In the genomic region with DNA sequence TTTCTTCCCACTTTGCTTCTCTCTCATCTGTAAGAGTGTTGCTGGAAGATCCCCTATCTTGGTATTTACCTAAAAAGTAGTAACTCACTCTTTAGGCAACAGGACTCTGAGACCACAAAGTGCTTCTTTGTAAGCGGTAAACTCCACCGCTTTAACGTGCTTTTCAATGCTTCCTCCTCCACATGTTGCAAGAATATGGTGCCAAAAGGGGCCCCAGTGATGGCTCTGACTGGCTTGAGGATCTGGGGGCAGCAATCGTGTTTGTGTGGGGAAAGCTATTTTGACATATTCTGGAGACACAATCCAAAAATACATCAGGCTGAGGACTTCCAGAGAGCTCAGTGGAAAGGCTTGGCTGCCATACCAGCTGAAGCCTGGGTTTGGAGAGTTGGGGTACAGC, we compare ENCODE assay signal across 11 cellular contexts. TPM values are rescaled to one million over a fixed set of nuclear protein-coding genes. Genes with fewer than 3 reads are reported as not detected.
A peak's percentile ranks its signal among the peaks of the same experiment; 100 is the strongest.
DNase-seq lines count a peak whose midpoint lies in the region; ATAC-seq and TF ChIP-seq lines count a peak whose summit lies in the region.
"Had no signal": no experiment of that assay in that cellular context is flagged by ENCODE, and none has a peak within 500 bp of the region (broad histone marks: within the 10 kb centered on the region; RNA-seq: fewer than 3 reads in every experiment).

No MANE protein-coding gene starts in this region.

- no peak overlapping the region for H3K9ac ChIP-seq in endodermal cell (ENCODE audit: extremely low read depth, low read length, poor library complexity, severe bottlenecking)

- intact Hi-C loops in psoas muscle (cut with DNase I) = loop anchor here (1.0 to 5.0 kb wide), 4 partner anchors 85 to 234 kb away; no protein-coding TSS in a partner anchor

- H3K27me3 Mint-ChIP-seq in endodermal cell (ENCODE audit: insufficient read depth) = peaks cover 19% of the 10 kb centered on the region

- H3K4me3 ChIP-seq in endodermal cell (ENCODE audit: low read length) = no peak overlapping the region
- no peak overlapping the region for H3K4me3 ChIP-seq in psoas muscle
- H3K4me3 ChIP-seq: ovary, Peyer's patch, tibial nerve had no signal

- 88 to 100% methylated on average over 3 to 4 of the region's 4 CpGs for WGBS in endodermal cell (ENCODE audit: insufficient coverage in 1 of 2, insufficient read length in 1 of 2), 2 experiments
- WGBS in psoas muscle, 3 donors = 57 to 71% (median 63%) methylated on average over 4 of the region's 4 CpGs

- H3K9me3 Mint-ChIP-seq in endodermal cell = no peaks in the 10 kb centered on the region

- TF ChIP-seq CTCF in endodermal cell (conservative IDR thresholded peaks at IDR 0.05) (no peak), psoas muscle (IDR thresholded peaks at IDR 0.05) (no peak)

- H3K4me3 Mint-ChIP-seq in endodermal cell = no peak overlapping the region

- no peak for TF ChIP-seq POLR2A in GM18505 (IDR thresholded peaks at IDR 0.05; ENCODE audit: borderline replicate concordance, extremely low read depth, insufficient read depth, insufficient read length)

- peaks cover 28% of the 10 kb centered on the region for H3K36me3 Mint-ChIP-seq in endodermal cell (ENCODE audit: low read depth)

- H3K9me3 ChIP-seq in endodermal cell (ENCODE audit: control insufficient read depth, low read length) (no peaks in the 10 kb centered on the region), psoas muscle (no peaks in the 10 kb centered on the region)
- H3K9me3 ChIP-seq: ovary had no signal

- H3K36me3 ChIP-seq in endodermal cell (ENCODE audit: control insufficient read depth, insufficient read depth, low read length) (peaks cover 30% of the 10 kb centered on the region), psoas muscle (ENCODE audit: insufficient read depth in 1 of 2, low read depth in 1 of 2) (peaks cover 0 to 11% of the 10 kb centered on the region in 2 donors)
- H3K36me3 ChIP-seq: ovary, Peyer's patch had no signal

- peaks cover 20% of the 10 kb centered on the region for H3K4me1 Mint-ChIP-seq in endodermal cell

- H3K27ac Mint-ChIP-seq in endodermal cell = no peak overlapping the region

- H3K27ac ChIP-seq in endodermal cell (ENCODE audit: low read depth, low read length) = no peak overlapping the region
- H3K27ac ChIP-seq in psoas muscle = peak overlapping the region; percentile 94
- H3K27ac ChIP-seq: C4-2B, ovary, Peyer's patch, tibial nerve had no signal

- H3K4me1 ChIP-seq in endodermal cell (ENCODE audit: control insufficient read depth, insufficient read depth, low read length) (peaks cover 9% of the 10 kb centered on the region), psoas muscle (peaks cover 36% of the 10 kb centered on the region)

- DNase-seq in GF-D8 (lab: John Stamatoyannopoulos, UW) (peak; percentile 56), NOMO-1 (lab: John Stamatoyannopoulos, UW; ENCODE audit: unreplicated experiment in 2 of 2) (peak; percentile 83 to 87), endodermal cell (peak; percentile 34), psoas muscle (no peak), DMS 273 treated with DMSO at 0.1 percent for 48 hours (lab: John Stamatoyannopoulos, UW) (no peak)

- ATAC-seq in psoas muscle (no peak), GM18909 (IDR thresholded peaks at IDR 0.05; ENCODE audit: poor library complexity, unreplicated experiment) (no peak), GM18505 (IDR thresholded peaks at IDR 0.05; ENCODE audit: unreplicated experiment) (no peak)

- H3K27me3 ChIP-seq in endodermal cell (ENCODE audit: control insufficient read depth, insufficient read depth, low read length, poor library complexity, severe bottlenecking) (peaks cover 9% of the 10 kb centered on the region), psoas muscle (ENCODE audit: insufficient read depth in 3 of 3, low read length in 2 of 3) (no peaks in the 10 kb centered on the region)
- H3K27me3 ChIP-seq: ovary, Peyer's patch, tibial nerve had no signal

RNA-seq across cellular contexts. Expression of gene CPNE5, which starts 12.4 kb away (rescaled TPM):
- total RNA-seq in endodermal cell = under 1 TPM; 0.26 to 0.42 TPM
- polyA plus RNA-seq in endodermal cell (2013, experiment 1 of 2) = 1.4 TPM
- 1.6 TPM for polyA plus RNA-seq in endodermal cell (2013, experiment 2 of 2)
- total RNA-seq in psoas muscle = 1 to 10 TPM in 2 of 4 donors, under 1 TPM in 2; 0.27 to 1.1 (median 0.72) TPM
- polyA plus RNA-seq in psoas muscle = 1 to 10 TPM in 1 of 3 donors, under 1 TPM in 2; 0.03 to 1.7 (median 0.10) TPM

RNA-seq across cellular contexts. Expression of gene PPIL1, which starts 23.0 kb away (rescaled TPM):
- total RNA-seq in endodermal cell (10 to 100 TPM; 36.7 to 53.3 TPM), psoas muscle (10 to 100 TPM; 20.9 to 38.8 (median 22.1) TPM)
- 68.5 TPM for polyA plus RNA-seq in endodermal cell (2013, experiment 1 of 2)
- 66.8 TPM for polyA plus RNA-seq in endodermal cell (2013, experiment 2 of 2)
- 10 to 100 TPM; 18.1 to 92.3 (median 40.4) TPM for polyA plus RNA-seq in psoas muscle

RNA-seq across cellular contexts. Expression of gene C6orf89, which starts 34.1 kb away (rescaled TPM):
- total RNA-seq in endodermal cell (10 to 100 TPM; 13.9 to 16.8 TPM), psoas muscle (10 to 100 TPM; 37.1 to 53.4 (median 51.1) TPM)
- polyA plus RNA-seq in endodermal cell (2013, experiment 1 of 2) = 22.7 TPM
- polyA plus RNA-seq in endodermal cell (2013, experiment 2 of 2) = 19.5 TPM
- 10 to 100 TPM; 23.2 to 56.3 (median 35.4) TPM for polyA plus RNA-seq in psoas muscle

Comparison
In these comparisons a context has a peak if more than half of its experiments do, and no peak if none do; other contexts are left out.
1. DNase-seq: peak in GF-D8 (single experiment), NOMO-1 (2 of 2) and endodermal cell (single experiment); none in psoas muscle (0 of 2) and DMS 273 treated with DMSO at 0.1 percent for 48 hours (single experiment).